In the genomic region with DNA sequence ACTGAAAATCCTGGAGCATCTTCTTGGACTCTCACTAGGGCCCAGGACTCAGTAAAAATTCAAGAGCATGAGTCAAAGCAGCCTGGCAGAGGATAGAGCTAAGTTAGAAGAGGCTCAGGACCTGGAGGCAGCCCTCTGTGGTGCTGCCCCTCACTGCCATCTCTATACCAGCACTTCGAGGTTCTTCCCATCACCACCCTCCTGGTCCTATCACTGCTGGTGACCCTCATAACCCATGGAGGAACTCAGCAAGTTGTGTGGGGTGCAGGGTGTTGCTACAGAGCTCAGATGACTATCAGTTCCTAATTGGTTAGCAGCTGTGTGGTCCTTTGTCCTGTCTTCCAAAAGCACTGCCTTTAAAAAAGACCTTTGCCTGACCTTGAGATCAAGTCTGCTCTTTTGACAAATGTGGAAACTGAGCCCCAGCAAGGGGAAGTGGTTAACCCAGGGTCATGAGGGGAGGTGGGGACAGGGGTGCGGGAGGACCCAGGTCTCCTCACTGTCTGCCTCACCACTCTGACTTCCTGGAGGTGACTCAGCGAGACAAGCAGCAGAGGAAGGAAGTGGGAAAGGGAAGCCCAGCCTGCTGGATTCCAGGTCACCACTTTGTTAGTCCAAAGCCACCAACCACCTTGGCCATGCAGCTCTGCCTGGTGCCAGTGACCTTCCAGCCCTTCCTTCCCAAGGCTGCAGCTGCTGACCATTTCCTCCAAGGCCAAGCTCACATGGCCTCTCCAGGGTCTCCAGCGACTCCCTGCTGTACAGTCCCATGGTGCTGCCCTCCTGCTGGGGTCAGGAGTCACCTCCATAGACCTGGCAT, we compare ENCODE assay signal across 1 cellular context.
TF ChIP-seq lines count a peak whose summit lies in the region.

No MANE protein-coding gene starts in this region.

TF ChIP-seq in K562, 482 proteins besides CTCF, POLR2A, EP300 and RAD21 (continued from another document and continues in another):
- TF ChIP-seq, protein P1, sequence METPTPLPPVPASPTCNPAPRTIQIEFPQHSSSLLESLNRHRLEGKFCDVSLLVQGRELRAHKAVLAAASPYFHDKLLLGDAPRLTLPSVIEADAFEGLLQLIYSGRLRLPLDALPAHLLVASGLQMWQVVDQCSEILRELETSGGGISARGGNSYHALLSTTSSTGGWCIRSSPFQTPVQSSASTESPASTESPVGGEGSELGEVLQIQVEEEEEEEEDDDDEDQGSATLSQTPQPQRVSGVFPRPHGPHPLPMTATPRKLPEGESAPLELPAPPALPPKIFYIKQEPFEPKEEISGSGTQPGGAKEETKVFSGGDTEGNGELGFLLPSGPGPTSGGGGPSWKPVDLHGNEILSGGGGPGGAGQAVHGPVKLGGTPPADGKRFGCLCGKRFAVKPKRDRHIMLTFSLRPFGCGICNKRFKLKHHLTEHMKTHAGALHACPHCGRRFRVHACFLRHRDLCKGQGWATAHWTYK (CRISPR knock-in tag; IDR thresholded peaks at IDR 0.05), result peak; percentile 78
- TF ChIP-seq MAFK (IDR thresholded peaks at IDR 0.05; ENCODE audit: low read length) (peak; percentile 42; the same call in 1 of the 2 replicates), FOXK1 (CRISPR knock-in tag; IDR thresholded peaks at IDR 0.05; ENCODE audit: borderline replicate concordance) (no peak), MTF1 (CRISPR knock-in tag; IDR thresholded peaks at IDR 0.05; ENCODE audit: borderline replicate concordance) (no peak), SPI1 (IDR thresholded peaks at IDR 0.05; ENCODE audit: borderline replicate concordance, low read depth, low read length) (peak; percentile 86; the same call in 1 of the 2 replicates), ZNF584 (CRISPR knock-in tag; IDR thresholded peaks at IDR 0.05; ENCODE audit: low read depth) (no peak), MTA1 (IDR thresholded peaks at IDR 0.05; ENCODE audit: borderline replicate concordance) (no peak), GTF2E2 (tag; IDR thresholded peaks at IDR 0.05) (no peak), IFI16 (CRISPR knock-in tag; IDR thresholded peaks at IDR 0.05) (no peak), ZNF143 (CRISPR knock-in tag; IDR thresholded peaks at IDR 0.05) (no peak), PML (IDR thresholded peaks at IDR 0.05; ENCODE audit: low read length) (no peak), ZNF41 (CRISPR knock-in tag; conservative IDR thresholded peaks at IDR 0.05) (no peak), DPF2 (IDR thresholded peaks at IDR 0.05) (peak; percentile 35; the same call in 1 of the 2 replicates), NFRKB (IDR thresholded peaks at IDR 0.05; ENCODE audit: low read depth) (no peak), SMARCA5 (IDR thresholded peaks at IDR 0.05) (no peak), ZNF639 (CRISPR knock-in tag; conservative IDR thresholded peaks at IDR 0.05 in 1 of 2, IDR thresholded peaks at IDR 0.05 in 1 of 2) (0 out of 4 replicates have a peak, but pooled peaks of 1 of the 2 experiments have one; percentile 40), ETV6 (IDR thresholded peaks at IDR 0.05; ENCODE audit: borderline replicate concordance in 1 of 2, low read depth in 2 of 2, low read length in 1 of 2) (peak; percentile 47 to 91; a peak in 3 of 4 replicates), ETV6 (CRISPR knock-in tag; IDR thresholded peaks at IDR 0.05; ENCODE audit: borderline replicate concordance) (no peak), ETV1 (tag; conservative IDR thresholded peaks at IDR 0.05; ENCODE audit: low read depth) (peak; percentile 54), KDM2B (CRISPR knock-in tag; IDR thresholded peaks at IDR 0.05) (no peak), CEBPB (tag; IDR thresholded peaks at IDR 0.05) (peak; percentile 40; the same call in 1 of the 2 replicates), POLR3G (IDR thresholded peaks at IDR 0.05; ENCODE audit: extremely low read depth, insufficient read length, insufficient replicate concordance) (no peak), NFE2 (IDR thresholded peaks at IDR 0.05; ENCODE audit: low read depth) (peak; percentile 87), C11orf30 (IDR thresholded peaks at IDR 0.05; ENCODE audit: low read depth) (peak; percentile 57), ZNF431 (CRISPR knock-in tag; IDR thresholded peaks at IDR 0.05) (no peak), ELF1 (tag; IDR thresholded peaks at IDR 0.05) (peak; percentile 74), SIX5 (IDR thresholded peaks at IDR 0.05; ENCODE audit: borderline replicate concordance in 1 of 2, insufficient read depth in 1 of 2, low read depth in 1 of 2, low read length in 2 of 2) (no peak), ZNF12 (CRISPR knock-in tag; IDR thresholded peaks at IDR 0.05) (no peak), ZNF76 (CRISPR knock-in tag; IDR thresholded peaks at IDR 0.05; ENCODE audit: borderline replicate concordance) (0 out of 2 replicates have a peak, but pooled peaks have one; percentile 67), MAFG (tag; conservative IDR thresholded peaks at IDR 0.05) (0 out of 2 replicates have a peak, but pooled peaks have one; percentile 36), ESRRA (IDR thresholded peaks at IDR 0.05; ENCODE audit: borderline replicate concordance, low read depth) (peak; percentile 64; the same call in 1 of the 2 replicates), SMARCE1 (IDR thresholded peaks at IDR 0.05) (peak; percentile 63; the same call in 1 of the 2 replicates), MAFF (IDR thresholded peaks at IDR 0.05; ENCODE audit: low read length) (no peak; the same call in 1 of the 2 replicates), BCL6 (CRISPR knock-in tag; IDR thresholded peaks at IDR 0.05) (0 out of 2 replicates have a peak, but pooled peaks have one; percentile 12), SIN3B (IDR thresholded peaks at IDR 0.05; ENCODE audit: low read depth) (no peak), PHF20 (IDR thresholded peaks at IDR 0.05; ENCODE audit: partially characterized antibody) (no peak), GABPA (tag; conservative IDR thresholded peaks at IDR 0.05; ENCODE audit: low read depth) (peak; percentile 67)
- TF ChIP-seq, protein P2, sequence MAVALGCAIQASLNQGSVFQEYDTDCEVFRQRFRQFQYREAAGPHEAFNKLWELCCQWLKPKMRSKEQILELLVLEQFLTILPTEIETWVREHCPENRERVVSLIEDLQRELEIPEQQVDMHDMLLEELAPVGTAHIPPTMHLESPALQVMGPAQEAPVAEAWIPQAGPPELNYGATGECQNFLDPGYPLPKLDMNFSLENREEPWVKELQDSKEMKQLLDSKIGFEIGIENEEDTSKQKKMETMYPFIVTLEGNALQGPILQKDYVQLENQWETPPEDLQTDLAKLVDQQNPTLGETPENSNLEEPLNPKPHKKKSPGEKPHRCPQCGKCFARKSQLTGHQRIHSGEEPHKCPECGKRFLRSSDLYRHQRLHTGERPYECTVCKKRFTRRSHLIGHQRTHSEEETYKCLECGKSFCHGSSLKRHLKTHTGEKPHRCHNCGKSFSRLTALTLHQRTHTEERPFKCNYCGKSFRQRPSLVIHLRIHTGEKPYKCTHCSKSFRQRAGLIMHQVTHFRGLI (CRISPR knock-in tag; IDR thresholded peaks at IDR 0.05), result 0 out of 2 replicates have a peak, but pooled peaks have one; percentile 48
- TF ChIP-seq, protein P3, sequence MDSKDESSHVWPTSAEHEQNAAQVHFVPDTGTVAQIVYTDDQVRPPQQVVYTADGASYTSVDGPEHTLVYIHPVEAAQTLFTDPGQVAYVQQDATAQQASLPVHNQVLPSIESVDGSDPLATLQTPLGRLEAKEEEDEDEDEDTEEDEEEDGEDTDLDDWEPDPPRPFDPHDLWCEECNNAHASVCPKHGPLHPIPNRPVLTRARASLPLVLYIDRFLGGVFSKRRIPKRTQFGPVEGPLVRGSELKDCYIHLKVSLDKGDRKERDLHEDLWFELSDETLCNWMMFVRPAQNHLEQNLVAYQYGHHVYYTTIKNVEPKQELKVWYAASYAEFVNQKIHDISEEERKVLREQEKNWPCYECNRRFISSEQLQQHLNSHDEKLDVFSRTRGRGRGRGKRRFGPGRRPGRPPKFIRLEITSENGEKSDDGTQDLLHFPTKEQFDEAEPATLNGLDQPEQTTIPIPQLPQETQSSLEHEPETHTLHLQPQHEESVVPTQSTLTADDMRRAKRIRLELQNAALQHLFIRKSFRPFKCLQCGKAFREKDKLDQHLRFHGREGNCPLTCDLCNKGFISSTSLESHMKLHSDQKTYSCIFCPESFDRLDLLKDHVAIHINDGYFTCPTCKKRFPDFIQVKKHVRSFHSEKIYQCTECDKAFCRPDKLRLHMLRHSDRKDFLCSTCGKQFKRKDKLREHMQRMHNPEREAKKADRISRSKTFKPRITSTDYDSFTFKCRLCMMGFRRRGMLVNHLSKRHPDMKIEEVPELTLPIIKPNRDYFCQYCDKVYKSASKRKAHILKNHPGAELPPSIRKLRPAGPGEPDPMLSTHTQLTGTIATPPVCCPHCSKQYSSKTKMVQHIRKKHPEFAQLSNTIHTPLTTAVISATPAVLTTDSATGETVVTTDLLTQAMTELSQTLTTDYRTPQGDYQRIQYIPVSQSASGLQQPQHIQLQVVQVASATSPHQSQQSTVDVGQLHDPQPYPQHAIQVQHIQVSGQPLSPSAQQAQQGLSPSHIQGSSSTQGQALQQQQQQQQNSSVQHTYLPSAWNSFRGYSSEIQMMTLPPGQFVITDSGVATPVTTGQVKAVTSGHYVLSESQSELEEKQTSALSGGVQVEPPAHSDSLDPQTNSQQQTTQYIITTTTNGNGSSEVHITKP (IDR thresholded peaks at IDR 0.05; ENCODE audit: partially characterized antibody), result no peak
- TF ChIP-seq, protein P4, sequence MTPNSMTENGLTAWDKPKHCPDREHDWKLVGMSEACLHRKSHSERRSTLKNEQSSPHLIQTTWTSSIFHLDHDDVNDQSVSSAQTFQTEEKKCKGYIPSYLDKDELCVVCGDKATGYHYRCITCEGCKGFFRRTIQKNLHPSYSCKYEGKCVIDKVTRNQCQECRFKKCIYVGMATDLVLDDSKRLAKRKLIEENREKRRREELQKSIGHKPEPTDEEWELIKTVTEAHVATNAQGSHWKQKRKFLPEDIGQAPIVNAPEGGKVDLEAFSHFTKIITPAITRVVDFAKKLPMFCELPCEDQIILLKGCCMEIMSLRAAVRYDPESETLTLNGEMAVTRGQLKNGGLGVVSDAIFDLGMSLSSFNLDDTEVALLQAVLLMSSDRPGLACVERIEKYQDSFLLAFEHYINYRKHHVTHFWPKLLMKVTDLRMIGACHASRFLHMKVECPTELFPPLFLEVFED (CRISPR knock-in tag; conservative IDR thresholded peaks at IDR 0.05), result 0 out of 2 replicates have a peak, but pooled peaks have one; percentile 32
- TF ChIP-seq, protein P5, sequence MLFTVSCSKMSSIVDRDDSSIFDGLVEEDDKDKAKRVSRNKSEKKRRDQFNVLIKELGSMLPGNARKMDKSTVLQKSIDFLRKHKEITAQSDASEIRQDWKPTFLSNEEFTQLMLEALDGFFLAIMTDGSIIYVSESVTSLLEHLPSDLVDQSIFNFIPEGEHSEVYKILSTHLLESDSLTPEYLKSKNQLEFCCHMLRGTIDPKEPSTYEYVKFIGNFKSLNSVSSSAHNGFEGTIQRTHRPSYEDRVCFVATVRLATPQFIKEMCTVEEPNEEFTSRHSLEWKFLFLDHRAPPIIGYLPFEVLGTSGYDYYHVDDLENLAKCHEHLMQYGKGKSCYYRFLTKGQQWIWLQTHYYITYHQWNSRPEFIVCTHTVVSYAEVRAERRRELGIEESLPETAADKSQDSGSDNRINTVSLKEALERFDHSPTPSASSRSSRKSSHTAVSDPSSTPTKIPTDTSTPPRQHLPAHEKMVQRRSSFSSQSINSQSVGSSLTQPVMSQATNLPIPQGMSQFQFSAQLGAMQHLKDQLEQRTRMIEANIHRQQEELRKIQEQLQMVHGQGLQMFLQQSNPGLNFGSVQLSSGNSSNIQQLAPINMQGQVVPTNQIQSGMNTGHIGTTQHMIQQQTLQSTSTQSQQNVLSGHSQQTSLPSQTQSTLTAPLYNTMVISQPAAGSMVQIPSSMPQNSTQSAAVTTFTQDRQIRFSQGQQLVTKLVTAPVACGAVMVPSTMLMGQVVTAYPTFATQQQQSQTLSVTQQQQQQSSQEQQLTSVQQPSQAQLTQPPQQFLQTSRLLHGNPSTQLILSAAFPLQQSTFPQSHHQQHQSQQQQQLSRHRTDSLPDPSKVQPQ (CRISPR knock-in tag; IDR thresholded peaks at IDR 0.05; ENCODE audit: borderline replicate concordance), result 0 out of 2 replicates have a peak, but pooled peaks have one; percentile 41
- TF ChIP-seq, protein P6, sequence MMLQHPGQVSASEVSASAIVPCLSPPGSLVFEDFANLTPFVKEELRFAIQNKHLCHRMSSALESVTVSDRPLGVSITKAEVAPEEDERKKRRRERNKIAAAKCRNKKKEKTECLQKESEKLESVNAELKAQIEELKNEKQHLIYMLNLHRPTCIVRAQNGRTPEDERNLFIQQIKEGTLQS (IDR thresholded peaks at IDR 0.05), result peak; percentile 45; the same call in 1 of the 2 replicates
- TF ChIP-seq, protein P6 (CRISPR knock-in tag; conservative IDR thresholded peaks at IDR 0.05), result no peak
- TF ChIP-seq, protein P7, sequence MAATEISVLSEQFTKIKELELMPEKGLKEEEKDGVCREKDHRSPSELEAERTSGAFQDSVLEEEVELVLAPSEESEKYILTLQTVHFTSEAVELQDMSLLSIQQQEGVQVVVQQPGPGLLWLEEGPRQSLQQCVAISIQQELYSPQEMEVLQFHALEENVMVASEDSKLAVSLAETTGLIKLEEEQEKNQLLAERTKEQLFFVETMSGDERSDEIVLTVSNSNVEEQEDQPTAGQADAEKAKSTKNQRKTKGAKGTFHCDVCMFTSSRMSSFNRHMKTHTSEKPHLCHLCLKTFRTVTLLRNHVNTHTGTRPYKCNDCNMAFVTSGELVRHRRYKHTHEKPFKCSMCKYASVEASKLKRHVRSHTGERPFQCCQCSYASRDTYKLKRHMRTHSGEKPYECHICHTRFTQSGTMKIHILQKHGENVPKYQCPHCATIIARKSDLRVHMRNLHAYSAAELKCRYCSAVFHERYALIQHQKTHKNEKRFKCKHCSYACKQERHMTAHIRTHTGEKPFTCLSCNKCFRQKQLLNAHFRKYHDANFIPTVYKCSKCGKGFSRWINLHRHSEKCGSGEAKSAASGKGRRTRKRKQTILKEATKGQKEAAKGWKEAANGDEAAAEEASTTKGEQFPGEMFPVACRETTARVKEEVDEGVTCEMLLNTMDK (IDR thresholded peaks at IDR 0.05; ENCODE audit: borderline replicate concordance, insufficient read depth, low read depth, low read length, poor library complexity, severe bottlenecking), result no peak
- TF ChIP-seq, protein P8, sequence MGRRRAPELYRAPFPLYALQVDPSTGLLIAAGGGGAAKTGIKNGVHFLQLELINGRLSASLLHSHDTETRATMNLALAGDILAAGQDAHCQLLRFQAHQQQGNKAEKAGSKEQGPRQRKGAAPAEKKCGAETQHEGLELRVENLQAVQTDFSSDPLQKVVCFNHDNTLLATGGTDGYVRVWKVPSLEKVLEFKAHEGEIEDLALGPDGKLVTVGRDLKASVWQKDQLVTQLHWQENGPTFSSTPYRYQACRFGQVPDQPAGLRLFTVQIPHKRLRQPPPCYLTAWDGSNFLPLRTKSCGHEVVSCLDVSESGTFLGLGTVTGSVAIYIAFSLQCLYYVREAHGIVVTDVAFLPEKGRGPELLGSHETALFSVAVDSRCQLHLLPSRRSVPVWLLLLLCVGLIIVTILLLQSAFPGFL (CRISPR knock-in tag; IDR thresholded peaks at IDR 0.05), result no peak
